In the genomic region with DNA sequence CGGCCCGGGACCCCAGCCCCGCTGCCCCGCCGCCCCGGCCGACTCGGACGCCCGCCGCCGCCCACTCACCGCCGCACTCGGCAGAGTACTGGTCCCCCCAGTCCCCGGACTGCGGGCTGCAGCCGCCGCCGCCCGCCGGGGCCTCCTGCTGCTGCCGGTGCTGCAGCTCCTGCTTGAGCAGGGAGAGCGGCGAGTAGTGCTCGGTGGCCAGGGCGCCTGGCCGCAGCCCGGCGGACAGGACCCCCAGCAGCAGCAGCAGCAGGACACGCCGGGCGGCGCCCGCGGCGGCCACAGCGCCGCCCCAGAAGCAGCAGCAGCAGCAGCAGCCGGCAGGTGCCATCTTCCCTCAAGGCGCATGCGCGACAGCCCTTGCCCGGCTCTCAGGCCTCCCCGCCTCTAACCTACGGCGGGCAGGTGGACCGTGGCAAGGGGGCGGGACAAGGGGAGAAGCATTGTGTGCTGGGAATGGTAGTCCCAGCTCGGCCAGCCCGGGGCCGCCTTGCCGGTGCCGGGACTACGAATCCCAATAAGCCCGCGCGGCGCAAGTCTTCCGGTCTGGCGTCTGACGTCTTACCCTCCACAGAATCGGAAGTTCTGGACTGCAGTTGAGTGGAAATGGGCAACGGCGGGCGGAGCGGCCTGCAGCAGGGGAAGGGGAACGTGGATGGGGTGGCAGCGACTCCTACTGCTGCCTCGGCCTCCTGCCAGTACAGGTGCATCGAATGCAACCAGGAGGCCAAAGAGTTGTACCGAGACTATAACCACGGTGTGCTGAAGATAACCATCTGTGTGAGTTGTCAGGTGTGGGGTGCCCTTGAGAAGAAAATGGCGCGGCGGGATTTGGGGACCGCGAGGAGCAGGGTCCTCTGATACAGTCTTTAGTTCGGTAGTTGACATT, we compare ENCODE assay signal across 8 cellular contexts. TPM values are rescaled to one million over a fixed set of nuclear protein-coding genes. Genes with fewer than 3 reads are reported as not detected.
DNase-seq lines count a peak whose midpoint lies in the region; ATAC-seq, FAIRE-seq and TF ChIP-seq lines count a peak whose summit lies in the region.

Gene ARV1 (plus strand): TSS at position 604 of the 898 bp plus-strand sequence. CDS start 12 bp downstream, at position 616.
A gene with protein sequence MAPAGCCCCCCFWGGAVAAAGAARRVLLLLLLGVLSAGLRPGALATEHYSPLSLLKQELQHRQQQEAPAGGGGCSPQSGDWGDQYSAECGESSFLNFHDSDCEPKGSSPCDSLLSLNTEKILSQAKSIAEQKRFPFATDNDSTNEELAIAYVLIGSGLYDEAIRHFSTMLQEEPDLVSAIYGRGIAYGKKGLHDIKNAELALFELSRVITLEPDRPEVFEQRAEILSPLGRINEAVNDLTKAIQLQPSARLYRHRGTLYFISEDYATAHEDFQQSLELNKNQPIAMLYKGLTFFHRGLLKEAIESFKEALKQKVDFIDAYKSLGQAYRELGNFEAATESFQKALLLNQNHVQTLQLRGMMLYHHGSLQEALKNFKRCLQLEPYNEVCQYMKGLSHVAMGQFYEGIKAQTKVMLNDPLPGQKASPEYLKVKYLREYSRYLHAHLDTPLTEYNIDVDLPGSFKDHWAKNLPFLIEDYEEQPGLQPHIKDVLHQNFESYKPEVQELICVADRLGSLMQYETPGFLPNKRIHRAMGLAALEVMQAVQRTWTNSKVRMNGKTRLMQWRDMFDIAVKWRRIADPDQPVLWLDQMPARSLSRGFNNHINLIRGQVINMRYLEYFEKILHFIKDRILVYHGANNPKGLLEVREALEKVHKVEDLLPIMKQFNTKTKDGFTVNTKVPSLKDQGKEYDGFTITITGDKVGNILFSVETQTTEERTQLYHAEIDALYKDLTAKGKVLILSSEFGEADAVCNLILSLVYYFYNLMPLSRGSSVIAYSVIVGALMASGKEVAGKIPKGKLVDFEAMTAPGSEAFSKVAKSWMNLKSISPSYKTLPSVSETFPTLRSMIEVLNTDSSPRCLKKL (minus strand): TSS at position 371 of the 898 bp plus-strand sequence. CDS start 31 bp downstream, at position 340.

- ATAC-seq in HG03442 (IDR thresholded peaks at IDR 0.05; ENCODE audit: unreplicated experiment): peak; percentile 91

- H3K36me3 ChIP-seq in BJ (ENCODE audit: control insufficient read depth, insufficient read depth, low read length) (no peaks in the 10 kb centered on the region), kidney (ENCODE audit: control insufficient read depth in 1 of 2, insufficient read depth in 2 of 2, low read length in 2 of 2) (no peaks in the 10 kb centered on the region)

- peaks cover 2% of the 10 kb centered on the region for H3K36me3 Mint-ChIP-seq in chondrocyte (ENCODE audit: low read depth)

- H3K9ac ChIP-seq in kidney (ENCODE audit: low read length in 2 of 2): peak within 1 kb of the TSS; percentile 61 to 82

- H3K27me3 ChIP-seq in BJ (ENCODE audit: control insufficient read depth, insufficient read depth, low read length): no peaks in the 10 kb centered on the region

- peak within 1 kb of the TSS; percentile 15 to 77 for H3K27ac ChIP-seq in kidney (ENCODE audit: low read depth in 2 of 2, low read length in 2 of 2)

- H3K27me3 Mint-ChIP-seq in chondrocyte (ENCODE audit: low read depth): no peaks in the 10 kb centered on the region

- H3K4me3 ChIP-seq in BJ (ENCODE audit: low read depth, low read length) (peak within 1 kb of the TSS; percentile 79), kidney (ENCODE audit: low read length in 2 of 2) (peak within 1 kb of the TSS; percentile 91 to 98)

- no peaks in the 10 kb centered on the region for H3K9me3 Mint-ChIP-seq in chondrocyte (ENCODE audit: low read depth)

- TF ChIP-seq CTCF in BJ (IDR thresholded peaks at IDR 0.05; ENCODE audit: insufficient read depth, low read depth, low read length) (peak; percentile 19; the same call in 1 of the 2 replicates), chondrocyte (IDR thresholded peaks at IDR 0.05) (peak; percentile 73), kidney (IDR thresholded peaks at IDR 0.05; ENCODE audit: borderline replicate concordance, extremely low read depth, insufficient read depth) (peak; percentile 17)

- H3K4me3 Mint-ChIP-seq in chondrocyte (ENCODE audit: unreplicated experiment): peak within 1 kb of the TSS; percentile 100

- DNase-seq in BJ (ENCODE audit: low read depth) (peak; percentile 96), GM19238 (ENCODE audit: insufficient read length, low spot score) (peak; percentile 97), NCI-H510A treated with DMSO at 0.1 percent for 48 hours (lab: John Stamatoyannopoulos, UW) (peak; percentile 97), chondrocyte (ENCODE audit: low spot score) (peak; percentile 99), kidney (peak; percentile 100)
- DNase-seq in activated CD4-positive, alpha-beta T cell treated with anti-CD3 and anti-CD28 coated beads for 24 hours (ENCODE audit: low read depth in 2 of 2): peak; percentile 92 to 93
- DNase-seq in stimulated activated CD4-positive, alpha-beta T cell treated with anti-CD3 and anti-CD28 coated beads, Interleukin-15, amount 100 ng/mL, for 24 hours: peak; percentile 99

- intact Hi-C loops in kidney (cut with DNase I): no loop called here

- FAIRE-seq in kidney (lab: Jason Lieb, UNC): peak; percentile 65

- H3K4me1 ChIP-seq in kidney (ENCODE audit: control insufficient read depth in 1 of 2, insufficient read depth in 1 of 2, low read depth in 1 of 2, low read length in 2 of 2): peaks cover 5 to 11% of the 10 kb centered on the region in 2 donors

- peak within 1 kb of the TSS; percentile 92 for H3K27ac Mint-ChIP-seq in chondrocyte (ENCODE audit: unreplicated experiment)

- no peaks in the 10 kb centered on the region for H3K9me3 ChIP-seq in kidney (ENCODE audit: control insufficient read depth in 1 of 2, low read length in 2 of 2)

- POLR2A ChIA-PET in BJ (lab: Charles Lee): interaction anchor here (0.6 kb wide), 1 partner anchor 123 kb away, joined by 12 read pairs; no protein-coding TSS in a partner anchor

- peaks cover 26% of the 10 kb centered on the region for H3K4me1 Mint-ChIP-seq in chondrocyte (ENCODE audit: low read depth)

- CTCF ChIA-PET in BJ (lab: Yijun Ruan, JAX): interaction anchor here (0.8 kb wide), 1 partner anchor 43 kb away, joined by 3 read pairs; no protein-coding TSS in a partner anchor

RNA-seq across cellular contexts. Expression of gene ARV1, which starts in this region (rescaled TPM):
- polyA plus RNA-seq in BJ (2011; rRNA removed) (14.1 and 30.7 TPM in 2 replicates), kidney (ENCODE audit: insufficient read depth, low read depth, low replicate concordance) (38.5 TPM)
- 7.3 and 9.6 TPM in 2 replicates for polyA minus RNA-seq in BJ (2011; rRNA and poly(A)+ RNA removed)
- total RNA-seq in chondrocyte (14.0 to 20.4 TPM (median 15.5 TPM) in 3 replicates), kidney (21.1 TPM)

RNA-seq across cellular contexts. Expression of the second gene that starts in this region (rescaled TPM):
- polyA plus RNA-seq in BJ (2011; rRNA removed): 7.4 and 12.5 TPM in 2 replicates
- 7.6 and 8.3 TPM in 2 replicates for polyA minus RNA-seq in BJ (2011; rRNA and poly(A)+ RNA removed)
- total RNA-seq in chondrocyte: 24.9 to 36.5 TPM (median 27.1 TPM) in 3 replicates
- total RNA-seq in kidney: 15.6 TPM
- polyA plus RNA-seq in kidney (ENCODE audit: insufficient read depth, low read depth, low replicate concordance): 4.2 TPM

Comparison
In these comparisons a context has a peak if more than half of its experiments do, and no peak if none do; other contexts are left out.
1. Peak in every context shown above with its lines: DNase-seq, ATAC-seq, H3K4me3 ChIP-seq and H3K27ac ChIP-seq.
2. CTCF ChIP-seq: peak in every context shown above with its lines; median percentile 73 in chondrocyte; 19 in BJ; 17 in kidney.